In genomic region chr4:37978509-37978908, GRCh38 we compare ENCODE assay signal across 8 cellular contexts. TPM values are rescaled to one million over a fixed set of nuclear protein-coding genes. Genes with fewer than 3 reads are reported as not detected.
DNase-seq lines count a peak whose midpoint lies in the region; ATAC-seq, FAIRE-seq and TF ChIP-seq lines count a peak whose summit lies in the region.

No MANE protein-coding gene starts in this region.

- H3K9me3 ChIP-seq in A673 (ENCODE audit: low read depth, low read length, poor library complexity, severe bottlenecking) (no peaks in the 10 kb centered on the region), HAP-1 (no peaks in the 10 kb centered on the region), muscle layer of colon (ENCODE audit: low read length) (no peaks in the 10 kb centered on the region)

- DNase-seq in A673 (ENCODE audit: low spot score): no peak
- no peak for DNase-seq in HAP-1 (ENCODE audit: low spot score in 2 of 2)
- DNase-seq in astrocyte of the cerebellum (ENCODE audit: low read depth): no peak
- DNase-seq in NCI-H187 treated with DMSO at 0.1 percent for 48 hours (lab: John Stamatoyannopoulos, UW): no peak
- no peak for DNase-seq in D341Med (ENCODE audit: low spot score)
- no peak for DNase-seq in H54 (ENCODE audit: insufficient read length, low spot score)

- H3K4me3 ChIP-seq in A673 (ENCODE audit: low read depth, low read length, poor library complexity, severe bottlenecking): peak overlapping the region; percentile 82
- peak overlapping the region; percentile 48 for H3K4me3 ChIP-seq in HAP-1
- H3K4me3 ChIP-seq in astrocyte of the cerebellum (ENCODE audit: low read depth, low read length): peak overlapping the region; percentile 66
- H3K4me3 ChIP-seq in muscle layer of colon (ENCODE audit: low read depth in 1 of 2, low read length in 2 of 2): peak overlapping the region; percentile 58 to 83

- H3K27me3 ChIP-seq in A673 (replicated peaks; ENCODE audit: insufficient read depth, low read depth, low read length, poor library complexity) (no peaks in the 10 kb centered on the region), HAP-1 (ENCODE audit: low read depth) (no peaks in the 10 kb centered on the region), muscle layer of colon (ENCODE audit: control insufficient read depth in 1 of 2, insufficient read depth in 2 of 2, low read length in 2 of 2) (no peaks in the 10 kb centered on the region)

- no TSS peak for BruUV-seq in A673 (replicated peaks; lab: Mats Ljungman, UMichigan)

- no peak for TF ChIP-seq POLR2A in H54 (IDR thresholded peaks at IDR 0.05; ENCODE audit: low read depth, low read length)

- in situ Hi-C loops in HAP-1 (cut with MboI; ENCODE audit: low sequenced_read_pairs) (no loop called here), astrocyte of the cerebellum (cut with HindIII; ENCODE audit: low sequenced_read_pairs) (no loop called here)

- peak overlapping the region; percentile 55 for H3K9ac ChIP-seq in muscle layer of colon (ENCODE audit: low read length)

- H3K4me1 ChIP-seq in A673 (ENCODE audit: insufficient read depth, low read length, poor library complexity, severe bottlenecking) (peaks cover 8% of the 10 kb centered on the region), HAP-1 (peaks cover 28% of the 10 kb centered on the region), muscle layer of colon (ENCODE audit: insufficient read depth, low read length) (peaks cover 42% of the 10 kb centered on the region)

- FAIRE-seq in H54 (lab: Jason Lieb, UNC): no peak

- POLR2A ChIA-PET in A673 (lab: Charles Lee; ENCODE audit: low non-redundant PET): no interaction called here

- H3K36me3 ChIP-seq in A673 (ENCODE audit: insufficient read depth, low read length, poor library complexity, severe bottlenecking): no peaks in the 10 kb centered on the region
- H3K36me3 ChIP-seq in HAP-1 (replicated peaks): peaks cover 4% of the 10 kb centered on the region; the same call in 1 of the 2 replicates
- H3K36me3 ChIP-seq in muscle layer of colon (ENCODE audit: insufficient read depth, low read length): no peaks in the 10 kb centered on the region

- no peak overlapping the region for H3K27ac ChIP-seq in A673 (ENCODE audit: low read depth, low read length, poor library complexity, severe bottlenecking)
- peak overlapping the region; percentile 90 for H3K27ac ChIP-seq in muscle layer of colon (ENCODE audit: low read depth, low read length)

- no peak for TF ChIP-seq CTCF in A673 (conservative IDR thresholded peaks at IDR 0.05; ENCODE audit: low read depth, low read length)
- no peak for TF ChIP-seq CTCF in astrocyte of the cerebellum (IDR thresholded peaks at IDR 0.05; ENCODE audit: low read depth, low read length, missing control alignments)

- CTCF ChIA-PET in A673 (lab: Charles Lee): no interaction called here

- ATAC-seq in HG02870 (IDR thresholded peaks at IDR 0.05; ENCODE audit: unreplicated experiment): no peak

- intact Hi-C loops in A673 (cut with micrococcal nuclease; ENCODE audit: unreplicated experiment): loop anchor here (10.0 kb wide), 1 partner anchor 174 kb away; no protein-coding TSS in a partner anchor

RNA-seq across cellular contexts. Expression of gene PTTG2, which starts 18.3 kb away (rescaled TPM):
- not detected in 2 replicates for total RNA-seq in A673 (2021)
